In the genomic region with DNA sequence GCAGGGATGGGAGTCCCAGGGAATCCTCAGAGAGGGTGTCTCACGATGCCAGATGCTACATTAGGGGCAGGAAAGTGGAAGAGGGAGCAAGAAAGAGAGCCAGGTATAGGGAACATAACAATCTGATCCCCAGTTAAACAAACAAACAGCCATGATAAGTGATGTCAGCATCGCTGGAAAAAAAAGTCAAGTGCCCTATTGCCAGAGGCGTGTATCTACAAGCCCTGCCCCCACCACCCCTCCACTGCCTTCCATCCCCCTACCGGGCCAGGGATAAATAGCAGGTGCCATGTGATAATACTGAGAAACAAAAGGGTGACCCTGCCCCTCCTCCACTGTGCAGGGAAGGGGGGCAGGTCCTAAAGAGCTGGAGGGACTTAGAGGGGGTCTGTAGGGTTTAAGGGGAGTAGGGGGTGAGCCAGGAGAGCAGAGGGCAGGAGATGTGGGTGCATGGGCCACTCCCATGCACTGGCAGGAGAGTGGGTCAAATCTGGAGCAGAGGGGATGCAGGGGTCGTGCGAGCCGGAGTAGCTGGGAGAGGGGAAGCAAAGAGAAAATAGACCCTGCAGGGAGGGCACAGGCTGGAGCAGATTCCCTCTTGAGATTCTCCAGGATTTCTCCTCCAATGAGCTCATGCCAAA, we compare ENCODE assay signal across 9 cellular contexts. TPM values are rescaled to one million over a fixed set of nuclear protein-coding genes. Genes with fewer than 3 reads are reported as not detected.
DNase-seq lines count a peak whose midpoint lies in the region; ATAC-seq and TF ChIP-seq lines count a peak whose summit lies in the region.
"Had no signal": no experiment of that assay in that cellular context is flagged by ENCODE, and none has a peak within 500 bp of the region (broad histone marks: within the 10 kb centered on the region; RNA-seq: fewer than 3 reads in every experiment).

No MANE protein-coding gene starts in this region.

- intact Hi-C loops in natural killer cell (cut with micrococcal nuclease) = no loop called here

- peak; percentile 21 for TF ChIP-seq CTCF in cardiac fibroblast (IDR thresholded peaks at IDR 0.05; ENCODE audit: low read depth, low read length)
- TF ChIP-seq CTCF in natural killer cell (IDR thresholded peaks at IDR 0.05) = no peak

- no peaks in the 10 kb centered on the region for H3K9me3 Mint-ChIP-seq in stimulated activated naive B cell treated with anti-CD40 and anti-IgM and Interleukin-4, amounts not matched to agents 10 μg/mL and 1 μg/mL and 100 μg/mL, for 72 hours
- H3K9me3 Mint-ChIP-seq in natural killer cell = no peaks in the 10 kb centered on the region
- no peaks in the 10 kb centered on the region for H3K9me3 Mint-ChIP-seq in immature natural killer cell

- H3K4me1 Mint-ChIP-seq in stimulated activated naive B cell treated with anti-CD40 and anti-IgM and Interleukin-4, amounts not matched to agents 10 μg/mL and 1 μg/mL and 100 μg/mL, for 72 hours = peaks cover 4 to 10% of the 10 kb centered on the region in 2 donors
- H3K4me1 Mint-ChIP-seq in natural killer cell (no peaks in the 10 kb centered on the region), immature natural killer cell (no peaks in the 10 kb centered on the region)

- peaks cover 58 to 70% of the 10 kb centered on the region in 2 donors for H3K27me3 Mint-ChIP-seq in stimulated activated naive B cell treated with anti-CD40 and anti-IgM and Interleukin-4, amounts not matched to agents 10 μg/mL and 1 μg/mL and 100 μg/mL, for 72 hours
- H3K27me3 Mint-ChIP-seq in natural killer cell (ENCODE audit: low read depth in 2 of 2) (peaks cover 41 to 42% of the 10 kb centered on the region in 2 donors), immature natural killer cell (ENCODE audit: low read depth in 3 of 3) (peaks cover 3 to 12% (median 11%) of the 10 kb centered on the region in 3 donors)

- H3K4me3 Mint-ChIP-seq in stimulated activated naive B cell treated with anti-CD40 and anti-IgM and Interleukin-4, amounts not matched to agents 10 μg/mL and 1 μg/mL and 100 μg/mL, for 72 hours = no peak overlapping the region
- no peak overlapping the region for H3K4me3 Mint-ChIP-seq in natural killer cell
- H3K4me3 Mint-ChIP-seq in immature natural killer cell = no peak overlapping the region

- H3K4me3 ChIP-seq in cardiac fibroblast (replicated peaks in 1 of 2; ENCODE audit: low read depth in 2 of 2, low read length in 2 of 2) = no peak overlapping the region
- H3K4me3 ChIP-seq: BLaER1 had no signal

- no peak overlapping the region for H3K27ac Mint-ChIP-seq in stimulated activated naive B cell treated with anti-CD40 and anti-IgM and Interleukin-4, amounts not matched to agents 10 μg/mL and 1 μg/mL and 100 μg/mL, for 72 hours
- no peak overlapping the region for H3K27ac Mint-ChIP-seq in natural killer cell
- H3K27ac Mint-ChIP-seq in immature natural killer cell = no peak overlapping the region

- DNase-seq in activated T-cell treated with anti-CD3 and anti-CD28 coated beads for 48 hours (ENCODE audit: low read depth) = peak; percentile 10
- DNase-seq in activated T-cell treated with anti-CD3 and anti-CD28 coated beads for 4 hours = no peak
- peak; percentile 95 for DNase-seq in NCI-H2171 treated with DMSO at 0.1 percent for 48 hours (lab: John Stamatoyannopoulos, UW)
- DNase-seq in cardiac fibroblast (ENCODE audit: low read depth in 2 of 2) = no peak
- no peak for DNase-seq in stimulated activated naive B cell treated with anti-CD40 and anti-IgM and Interleukin-4, amounts not matched to agents 10 μg/mL and 1 μg/mL and 100 μg/mL, for 72 hours
- no peak for DNase-seq in natural killer cell
- no peak for DNase-seq in stimulated activated CD4-positive, alpha-beta T cell treated with anti-CD3 and anti-CD28 coated beads, Interleukin-12 subunit alpha, Interleukin-12 subunit beta, amount 100 ng/mL, for 4 hours
- DNase-seq in immature natural killer cell = no peak

- ATAC-seq in stimulated activated naive B cell treated with anti-CD40 and anti-IgM and Interleukin-4, amounts not matched to agents 10 μg/mL and 1 μg/mL and 100 μg/mL, for 72 hours (replicated peaks) = peak; percentile 45 to 65
- no peak for ATAC-seq in natural killer cell

- H3K36me3 Mint-ChIP-seq in stimulated activated naive B cell treated with anti-CD40 and anti-IgM and Interleukin-4, amounts not matched to agents 10 μg/mL and 1 μg/mL and 100 μg/mL, for 72 hours = no peaks in the 10 kb centered on the region
- H3K36me3 Mint-ChIP-seq in natural killer cell (no peaks in the 10 kb centered on the region), immature natural killer cell (no peaks in the 10 kb centered on the region)

RNA-seq across cellular contexts. Expression of a gene that starts 3.4 kb away (rescaled TPM):
- not detected for total RNA-seq in natural killer cell
- polyA plus RNA-seq in immature natural killer cell = not detected

Comparison
In these comparisons a context has a peak if more than half of its experiments do, and no peak if none do; other contexts are left out.
1. DNase-seq: peak in activated T-cell treated with anti-CD3 and anti-CD28 coated beads for 48 hours (single experiment) and NCI-H2171 treated with DMSO at 0.1 percent for 48 hours (single experiment); none in activated T-cell treated with anti-CD3 and anti-CD28 coated beads for 4 hours (single experiment), cardiac fibroblast (0 of 2), stimulated activated naive B cell treated with anti-CD40 and anti-IgM and Interleukin-4, amounts not matched to agents 10 μg/mL and 1 μg/mL and 100 μg/mL, for 72 hours (single experiment), natural killer cell (single experiment), stimulated activated CD4-positive, alpha-beta T cell treated with anti-CD3 and anti-CD28 coated beads, Interleukin-12 subunit alpha, Interleukin-12 subunit beta, amount 100 ng/mL, for 4 hours (single experiment) and immature natural killer cell (0 of 3).
2. ATAC-seq: peak in stimulated activated naive B cell treated with anti-CD40 and anti-IgM and Interleukin-4, amounts not matched to agents 10 μg/mL and 1 μg/mL and 100 μg/mL, for 72 hours (2 of 2); none in natural killer cell (0 of 3).